In genomic region chr22:37641251-37641949, GRCh38 we compare ENCODE assay signal across 9 cellular contexts. TPM values are rescaled to one million over a fixed set of nuclear protein-coding genes. Genes with fewer than 3 reads are reported as not detected.
A peak's percentile ranks its signal among the peaks of the same experiment; 100 is the strongest.
DNase-seq lines count a peak whose midpoint lies in the region; ATAC-seq lines count a peak whose summit lies in the region.
"Had no signal": no experiment of that assay in that cellular context is flagged by ENCODE, and none has a peak within 500 bp of the region (broad histone marks: within the 10 kb centered on the region; RNA-seq: fewer than 3 reads in every experiment).

No MANE protein-coding gene starts in this region.

- no peak for DNase-seq in activated T-cell treated with anti-CD3 and anti-CD28 coated beads, Interleukin-2, amount 50 U/mL, for 4 hours
- no peak for DNase-seq in activated T-cell treated with anti-CD3 and anti-CD28 coated beads, Interleukin-2, amount 50 U/mL, for 48 hours
- no peak for DNase-seq in activated CD4-positive, alpha-beta memory T cell treated with anti-CD3 and anti-CD28 coated beads, Interleukin-2, amount 10 ng/mL, durations not matched to agents 7 days and 5 days
- DNase-seq in left colon: peak; percentile 67 to 86
- no peak for DNase-seq in stimulated activated naive B cell treated with anti-CD40 and anti-IgM and Interleukin-4, amounts not matched to agents 10 μg/mL and 1 μg/mL and 100 μg/mL, for 72 hours
- no peak for DNase-seq in GF-D8 (lab: John Stamatoyannopoulos, UW)
- no peak for DNase-seq in AG08395 (ENCODE audit: low spot score)
- DNase-seq: stimulated activated CD4-positive, alpha-beta T cell treated with anti-CD3 and anti-CD28 coated beads, Interleukin-15, amount 100 ng/mL, for 24 hours had no signal

- peaks cover 56% of the 10 kb centered on the region for H3K4me1 Mint-ChIP-seq in activated T-cell treated with anti-CD3 and anti-CD28 coated beads, Interleukin-2, amount 50 U/mL, for 4 hours (ENCODE audit: low read depth)
- peaks cover 58% of the 10 kb centered on the region for H3K4me1 Mint-ChIP-seq in activated CD4-positive, alpha-beta memory T cell treated with anti-CD3 and anti-CD28 coated beads, Interleukin-2, amount 10 ng/mL, durations not matched to agents 7 days and 5 days
- peaks cover 34 to 68% of the 10 kb centered on the region in 2 donors for H3K4me1 Mint-ChIP-seq in stimulated activated naive B cell treated with anti-CD40 and anti-IgM and Interleukin-4, amounts not matched to agents 10 μg/mL and 1 μg/mL and 100 μg/mL, for 72 hours

- CTCF ChIA-PET in activated CD4-positive, alpha-beta memory T cell treated with anti-CD3 and anti-CD28 coated beads, Interleukin-2, amount 10 ng/mL, durations not matched to agents 7 days and 5 days (lab: Charles Lee): interaction anchor here (0.7 to 16.0 kb wide), 9 partner anchors 9 to 39 kb away, joined by 3 to 301 read pairs (median 38); partner anchors contain the start of genes GGA1, LGALS1, NOL12 and PDXP

- POLR2A ChIA-PET in activated CD4-positive, alpha-beta memory T cell treated with anti-CD3 and anti-CD28 coated beads, Interleukin-2, amount 10 ng/mL, durations not matched to agents 7 days and 5 days (lab: Charles Lee): interaction anchor here (3.4 to 13.1 kb wide), 5 partner anchors 13 to 45 kb away, joined by 14 to 126 read pairs (median 110); partner anchors contain the start of genes LGALS1, NOL12 and PDXP

- intact Hi-C loops in left colon (cut with DNase I, micrococcal nuclease): loop anchor here in 1 of 2 donors (10.0 kb wide), 1 partner anchor 153 kb away; no protein-coding TSS in a partner anchor

- ATAC-seq in activated T-cell treated with anti-CD3 and anti-CD28 coated beads, Interleukin-2, amount 50 U/mL, for 4 hours: no peak
- peak; percentile 56 for ATAC-seq in left colon
- ATAC-seq in stimulated activated naive B cell treated with anti-CD40 and anti-IgM and Interleukin-4, amounts not matched to agents 10 μg/mL and 1 μg/mL and 100 μg/mL, for 72 hours (replicated peaks): no peak
- ATAC-seq in GM21515 (IDR thresholded peaks at IDR 0.05; ENCODE audit: unreplicated experiment): no peak

- peaks cover 8% of the 10 kb centered on the region for H3K36me3 Mint-ChIP-seq in activated T-cell treated with anti-CD3 and anti-CD28 coated beads, Interleukin-2, amount 50 U/mL, for 4 hours (ENCODE audit: insufficient read depth)
- peaks cover 56% of the 10 kb centered on the region for H3K36me3 Mint-ChIP-seq in activated CD4-positive, alpha-beta memory T cell treated with anti-CD3 and anti-CD28 coated beads, Interleukin-2, amount 10 ng/mL, durations not matched to agents 7 days and 5 days (ENCODE audit: low read depth)
- peaks cover 32 to 33% of the 10 kb centered on the region in 2 donors for H3K36me3 Mint-ChIP-seq in stimulated activated naive B cell treated with anti-CD40 and anti-IgM and Interleukin-4, amounts not matched to agents 10 μg/mL and 1 μg/mL and 100 μg/mL, for 72 hours

- H3K27ac Mint-ChIP-seq in activated CD4-positive, alpha-beta memory T cell treated with anti-CD3 and anti-CD28 coated beads, Interleukin-2, amount 10 ng/mL, durations not matched to agents 7 days and 5 days: peak overlapping the region; percentile 54
- no peak overlapping the region for H3K27ac Mint-ChIP-seq in stimulated activated naive B cell treated with anti-CD40 and anti-IgM and Interleukin-4, amounts not matched to agents 10 μg/mL and 1 μg/mL and 100 μg/mL, for 72 hours

- H3K9me3 Mint-ChIP-seq in activated T-cell treated with anti-CD3 and anti-CD28 coated beads, Interleukin-2, amount 50 U/mL, for 4 hours: no peaks in the 10 kb centered on the region
- no peaks in the 10 kb centered on the region for H3K9me3 Mint-ChIP-seq in activated CD4-positive, alpha-beta memory T cell treated with anti-CD3 and anti-CD28 coated beads, Interleukin-2, amount 10 ng/mL, durations not matched to agents 7 days and 5 days
- H3K9me3 Mint-ChIP-seq in stimulated activated naive B cell treated with anti-CD40 and anti-IgM and Interleukin-4, amounts not matched to agents 10 μg/mL and 1 μg/mL and 100 μg/mL, for 72 hours: no peaks in the 10 kb centered on the region

- peak overlapping the region; percentile 94 for H3K4me3 Mint-ChIP-seq in activated T-cell treated with anti-CD3 and anti-CD28 coated beads, Interleukin-2, amount 50 U/mL, for 4 hours
- peak overlapping the region; percentile 92 for H3K4me3 Mint-ChIP-seq in activated CD4-positive, alpha-beta memory T cell treated with anti-CD3 and anti-CD28 coated beads, Interleukin-2, amount 10 ng/mL, durations not matched to agents 7 days and 5 days
- H3K4me3 Mint-ChIP-seq in stimulated activated naive B cell treated with anti-CD40 and anti-IgM and Interleukin-4, amounts not matched to agents 10 μg/mL and 1 μg/mL and 100 μg/mL, for 72 hours: peak overlapping the region; percentile 10 to 37

- H3K27me3 Mint-ChIP-seq in activated T-cell treated with anti-CD3 and anti-CD28 coated beads, Interleukin-2, amount 50 U/mL, for 4 hours (ENCODE audit: low read depth): no peaks in the 10 kb centered on the region
- no peaks in the 10 kb centered on the region for H3K27me3 Mint-ChIP-seq in activated CD4-positive, alpha-beta memory T cell treated with anti-CD3 and anti-CD28 coated beads, Interleukin-2, amount 10 ng/mL, durations not matched to agents 7 days and 5 days
- no peaks in the 10 kb centered on the region for H3K27me3 Mint-ChIP-seq in stimulated activated naive B cell treated with anti-CD40 and anti-IgM and Interleukin-4, amounts not matched to agents 10 μg/mL and 1 μg/mL and 100 μg/mL, for 72 hours

RNA-seq across cellular contexts. Expression of gene SH3BP1, which starts 1.9 kb away (rescaled TPM):
- 10 to 100 TPM; 51.1 to 54.3 (median 52.5) TPM for total RNA-seq in activated T-cell treated with anti-CD3 and anti-CD28 coated beads, Interleukin-2, amount 50 U/mL, for 4 hours
- total RNA-seq in activated CD4-positive, alpha-beta memory T cell treated with anti-CD3 and anti-CD28 coated beads, Interleukin-2, amount 10 ng/mL, durations not matched to agents 7 days and 5 days: 100 to 1,000 TPM; 161 to 162 TPM
- total RNA-seq in left colon: 100 to 1,000 TPM in 1 of 2 donors, 10 to 100 TPM in 1; 77.4 to 121 TPM

RNA-seq across cellular contexts. Expression of gene PDXP, which starts 17.1 kb away (rescaled TPM):
- total RNA-seq in activated T-cell treated with anti-CD3 and anti-CD28 coated beads, Interleukin-2, amount 50 U/mL, for 4 hours: 10 to 100 TPM; 39.0 to 50.2 (median 43.7) TPM
- total RNA-seq in activated CD4-positive, alpha-beta memory T cell treated with anti-CD3 and anti-CD28 coated beads, Interleukin-2, amount 10 ng/mL, durations not matched to agents 7 days and 5 days: 10 to 100 TPM; 19.1 to 21.6 TPM
- 10 to 100 TPM; 37.7 to 50.7 TPM for total RNA-seq in left colon

RNA-seq across cellular contexts. Expression of gene GGA1, which starts 32.8 kb away (rescaled TPM):
- total RNA-seq in activated T-cell treated with anti-CD3 and anti-CD28 coated beads, Interleukin-2, amount 50 U/mL, for 4 hours: 10 to 100 TPM; 73.3 to 79.5 (median 77.3) TPM
- 10 to 100 TPM; 59.5 to 64.4 TPM for total RNA-seq in activated CD4-positive, alpha-beta memory T cell treated with anti-CD3 and anti-CD28 coated beads, Interleukin-2, amount 10 ng/mL, durations not matched to agents 7 days and 5 days
- total RNA-seq in left colon: 10 to 100 TPM; 56.9 to 73.3 TPM

RNA-seq across cellular contexts. Expression of gene LGALS1, which starts 34.0 kb away (rescaled TPM):
- 10 to 100 TPM; 23.5 to 39.5 (median 24.9) TPM for total RNA-seq in activated T-cell treated with anti-CD3 and anti-CD28 coated beads, Interleukin-2, amount 50 U/mL, for 4 hours
- 1,000 to 10,000 TPM; 2,209 to 2,240 TPM for total RNA-seq in activated CD4-positive, alpha-beta memory T cell treated with anti-CD3 and anti-CD28 coated beads, Interleukin-2, amount 10 ng/mL, durations not matched to agents 7 days and 5 days
- total RNA-seq in left colon: 100 to 1,000 TPM in 1 of 2 donors, 10 to 100 TPM in 1; 40.4 to 161 TPM

RNA-seq across cellular contexts. Expression of gene NOL12, which starts 44.7 kb away (rescaled TPM):
- total RNA-seq in activated T-cell treated with anti-CD3 and anti-CD28 coated beads, Interleukin-2, amount 50 U/mL, for 4 hours: 10 to 100 TPM; 58.7 to 66.4 (median 65.2) TPM
- total RNA-seq in activated CD4-positive, alpha-beta memory T cell treated with anti-CD3 and anti-CD28 coated beads, Interleukin-2, amount 10 ng/mL, durations not matched to agents 7 days and 5 days: 10 to 100 TPM; 36.6 to 36.9 TPM
- 10 to 100 TPM; 30.3 to 38.2 TPM for total RNA-seq in left colon

Comparison
In these comparisons a context has a peak if more than half of its experiments do, and no peak if none do; other contexts are left out.
1. DNase-seq: peak in left colon (2 of 2); none in activated T-cell treated with anti-CD3 and anti-CD28 coated beads, Interleukin-2, amount 50 U/mL, for 4 hours (single experiment), activated T-cell treated with anti-CD3 and anti-CD28 coated beads, Interleukin-2, amount 50 U/mL, for 48 hours (0 of 2), activated CD4-positive, alpha-beta memory T cell treated with anti-CD3 and anti-CD28 coated beads, Interleukin-2, amount 10 ng/mL, durations not matched to agents 7 days and 5 days (single experiment), stimulated activated naive B cell treated with anti-CD40 and anti-IgM and Interleukin-4, amounts not matched to agents 10 μg/mL and 1 μg/mL and 100 μg/mL, for 72 hours (single experiment), GF-D8 (single experiment) and AG08395 (single experiment).
2. H3K4me3 Mint-ChIP-seq: peak in every context shown above with its lines; median percentile 94 in activated T-cell treated with anti-CD3 and anti-CD28 coated beads, Interleukin-2, amount 50 U/mL, for 4 hours; 92 in activated CD4-positive, alpha-beta memory T cell treated with anti-CD3 and anti-CD28 coated beads, Interleukin-2, amount 10 ng/mL, durations not matched to agents 7 days and 5 days; 24 in stimulated activated naive B cell treated with anti-CD40 and anti-IgM and Interleukin-4, amounts not matched to agents 10 μg/mL and 1 μg/mL and 100 μg/mL, for 72 hours.